In genomic region chr16:13453325-13453724, GRCh38 we compare ENCODE assay signal across 15 cellular contexts.
DNase-seq lines count a peak whose midpoint lies in the region; ATAC-seq and TF ChIP-seq lines count a peak whose summit lies in the region.
"Had no signal": no experiment of that assay in that cellular context is flagged by ENCODE, and none has a peak within 500 bp of the region (broad histone marks: within the 10 kb centered on the region; RNA-seq: fewer than 3 reads in every experiment).

No MANE protein-coding gene starts in this region.

- DNase-seq in AG10803 (ENCODE audit: low read depth), result peak; percentile 56
- peak; percentile 92 for DNase-seq in NCI-H1105 treated with DMSO at 0.1 percent for 48 hours (lab: John Stamatoyannopoulos, UW)
- DNase-seq in WERI-Rb-1, result peak; percentile 29
- DNase-seq in kidney tubule cell (ENCODE audit: low spot score), result peak; percentile 69
- DNase-seq in D341Med (ENCODE audit: low spot score), result no peak
- DNase-seq in activated CD8-positive, alpha-beta memory T cell treated with anti-CD3 and anti-CD28 coated beads, Interleukin-2, amount 50 U/mL, for 4 hours, result no peak
- no peak for DNase-seq in T-helper 1 cell
- DNase-seq: effector CD8-positive, alpha-beta T cell; heart left ventricle; left ventricle myocardium superior had no signal

- no peak for ATAC-seq in HG02678 (IDR thresholded peaks at IDR 0.05; ENCODE audit: unreplicated experiment)
- ATAC-seq: activated CD4-positive, alpha-beta T cell treated with anti-CD3 and anti-CD28 coated beads for 36 hours; heart left ventricle; left ventricle myocardium superior had no signal

- TF ChIP-seq CTCF in AG10803 (conservative IDR thresholded peaks at IDR 0.05; ENCODE audit: low read length) (no peak), WERI-Rb-1 (IDR thresholded peaks at IDR 0.05; ENCODE audit: low read depth, low read length) (no peak)

- no peaks in the 10 kb centered on the region for H3K36me3 ChIP-seq in WERI-Rb-1
- H3K36me3 ChIP-seq: ascending aorta, HAP-1, heart left ventricle, vagina had no signal

- no peaks in the 10 kb centered on the region for H3K27me3 ChIP-seq in WERI-Rb-1 (ENCODE audit: insufficient read depth, low read depth, severe bottlenecking)
- H3K27me3 ChIP-seq: ascending aorta, vagina had no signal

- H3K4me3 ChIP-seq in AG10803 (ENCODE audit: low read length), result no peak overlapping the region
- H3K4me3 ChIP-seq in WERI-Rb-1 (ENCODE audit: low read depth, low read length), result no peak overlapping the region
- H3K4me3 ChIP-seq: ascending aorta, HAP-1, heart left ventricle, vagina had no signal

- H3K9me3 ChIP-seq in WERI-Rb-1 (ENCODE audit: severe bottlenecking), result peaks cover 3% of the 10 kb centered on the region
- H3K9me3 ChIP-seq: ascending aorta, HAP-1, heart left ventricle, vagina had no signal

- H3K27ac ChIP-seq in WERI-Rb-1, result peak overlapping the region; percentile 50
- H3K27ac ChIP-seq: ascending aorta, heart left ventricle, vagina had no signal

Comparison
In these comparisons a context has a peak if more than half of its experiments do, and no peak if none do; other contexts are left out.
1. DNase-seq: peak in AG10803 (single experiment), NCI-H1105 treated with DMSO at 0.1 percent for 48 hours (single experiment), WERI-Rb-1 (single experiment) and kidney tubule cell (single experiment); none in D341Med (single experiment), activated CD8-positive, alpha-beta memory T cell treated with anti-CD3 and anti-CD28 coated beads, Interleukin-2, amount 50 U/mL, for 4 hours (single experiment) and T-helper 1 cell (0 of 5).